In genomic region chr3:11643212-11644087, GRCh38 we compare ENCODE assay signal across 1 cellular context.
TF ChIP-seq lines count a peak whose summit lies in the region.

TSS of gene VGLL4 (minus strand) at chr3:11643915. CDS start at chr3:11643518, 397 bp downstream.

TF ChIP-seq in K562, 482 proteins besides CTCF, POLR2A, EP300 and RAD21 (continued from another document and continues in another):
- no peak for TF ChIP-seq FOS (IDR thresholded peaks at IDR 0.05; ENCODE audit: extremely low read depth, insufficient read length)
- TF ChIP-seq, protein P1, sequence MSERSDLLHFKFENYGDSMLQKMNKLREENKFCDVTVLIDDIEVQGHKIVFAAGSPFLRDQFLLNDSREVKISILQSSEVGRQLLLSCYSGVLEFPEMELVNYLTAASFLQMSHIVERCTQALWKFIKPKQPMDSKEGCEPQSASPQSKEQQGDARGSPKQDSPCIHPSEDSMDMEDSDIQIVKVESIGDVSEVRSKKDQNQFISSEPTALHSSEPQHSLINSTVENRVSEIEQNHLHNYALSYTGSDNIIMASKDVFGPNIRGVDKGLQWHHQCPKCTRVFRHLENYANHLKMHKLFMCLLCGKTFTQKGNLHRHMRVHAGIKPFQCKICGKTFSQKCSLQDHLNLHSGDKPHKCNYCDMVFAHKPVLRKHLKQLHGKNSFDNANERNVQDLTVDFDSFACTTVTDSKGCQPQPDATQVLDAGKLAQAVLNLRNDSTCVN (CRISPR knock-in tag; IDR thresholded peaks at IDR 0.05): no peak
- TF ChIP-seq ZBTB5 (IDR thresholded peaks at IDR 0.05): no peak
- no peak for TF ChIP-seq ZBED1 (IDR thresholded peaks at IDR 0.05)
- 0 out of 2 replicates have a peak, but pooled peaks have one; percentile 42 for TF ChIP-seq ZNF197 (CRISPR knock-in tag; IDR thresholded peaks at IDR 0.05; ENCODE audit: low read depth)
- no peak for TF ChIP-seq PRPF4 (IDR thresholded peaks at IDR 0.05; ENCODE audit: insufficient read depth, low read depth, low read length, poor library complexity, severe bottlenecking)
- no peak for TF ChIP-seq TCF3 (CRISPR knock-in tag; IDR thresholded peaks at IDR 0.05)
- TF ChIP-seq NFATC3 (IDR thresholded peaks at IDR 0.05): no peak
- TF ChIP-seq TFE3 (CRISPR knock-in tag; IDR thresholded peaks at IDR 0.05): no peak
- TF ChIP-seq, protein P2, sequence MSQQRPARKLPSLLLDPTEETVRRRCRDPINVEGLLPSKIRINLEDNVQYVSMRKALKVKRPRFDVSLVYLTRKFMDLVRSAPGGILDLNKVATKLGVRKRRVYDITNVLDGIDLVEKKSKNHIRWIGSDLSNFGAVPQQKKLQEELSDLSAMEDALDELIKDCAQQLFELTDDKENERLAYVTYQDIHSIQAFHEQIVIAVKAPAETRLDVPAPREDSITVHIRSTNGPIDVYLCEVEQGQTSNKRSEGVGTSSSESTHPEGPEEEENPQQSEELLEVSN (IDR thresholded peaks at IDR 0.05; ENCODE audit: borderline replicate concordance in 1 of 2, extremely low read depth in 1 of 2, insufficient read depth in 1 of 2, insufficient read length in 1 of 2, low read depth in 1 of 2, low read length in 1 of 2, poor library complexity in 1 of 2, severe bottlenecking in 1 of 2): peak; percentile 56 to 76
- no peak for TF ChIP-seq TCF7L2 (IDR thresholded peaks at IDR 0.05; ENCODE audit: low read depth, low read length)
- no peak for TF ChIP-seq RBM17 (IDR thresholded peaks at IDR 0.05; ENCODE audit: borderline replicate concordance, low read depth, low read length)
- TF ChIP-seq ZNF316 (IDR thresholded peaks at IDR 0.05): no peak
- no peak for TF ChIP-seq TGIF2 (CRISPR knock-in tag; IDR thresholded peaks at IDR 0.05)
- no peak; the same call in none of the 2 replicates for TF ChIP-seq GABPA (tag; conservative IDR thresholded peaks at IDR 0.05; ENCODE audit: low read depth)
- TF ChIP-seq EHMT2 (IDR thresholded peaks at IDR 0.05): no peak
- no peak for TF ChIP-seq ARID2 (IDR thresholded peaks at IDR 0.05)
- 0 out of 2 replicates have a peak, but pooled peaks have one; percentile 18 for TF ChIP-seq DPF2 (IDR thresholded peaks at IDR 0.05)
- no peak for TF ChIP-seq CBFA2T3 (IDR thresholded peaks at IDR 0.05)
- no peak for TF ChIP-seq TARDBP (IDR thresholded peaks at IDR 0.05)
- no peak for TF ChIP-seq BMI1 (IDR thresholded peaks at IDR 0.05; ENCODE audit: low read length)
- TF ChIP-seq, protein P3, sequence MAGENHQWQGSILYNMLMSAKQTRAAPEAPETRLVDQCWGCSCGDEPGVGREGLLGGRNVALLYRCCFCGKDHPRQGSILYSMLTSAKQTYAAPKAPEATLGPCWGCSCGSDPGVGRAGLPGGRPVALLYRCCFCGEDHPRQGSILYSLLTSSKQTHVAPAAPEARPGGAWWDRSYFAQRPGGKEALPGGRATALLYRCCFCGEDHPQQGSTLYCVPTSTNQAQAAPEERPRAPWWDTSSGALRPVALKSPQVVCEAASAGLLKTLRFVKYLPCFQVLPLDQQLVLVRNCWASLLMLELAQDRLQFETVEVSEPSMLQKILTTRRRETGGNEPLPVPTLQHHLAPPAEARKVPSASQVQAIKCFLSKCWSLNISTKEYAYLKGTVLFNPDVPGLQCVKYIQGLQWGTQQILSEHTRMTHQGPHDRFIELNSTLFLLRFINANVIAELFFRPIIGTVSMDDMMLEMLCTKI (IDR thresholded peaks at IDR 0.05; ENCODE audit: partially characterized antibody): no peak
- TF ChIP-seq KAT7 (CRISPR knock-in tag; IDR thresholded peaks at IDR 0.05; ENCODE audit: borderline replicate concordance): 0 out of 2 replicates have a peak, but pooled peaks have one; percentile 51
- no peak for TF ChIP-seq BRF1 (IDR thresholded peaks at IDR 0.05; ENCODE audit: borderline replicate concordance, extremely low read depth, insufficient read length)
- no peak for TF ChIP-seq RERE (CRISPR knock-in tag; IDR thresholded peaks at IDR 0.05; ENCODE audit: borderline replicate concordance)
- 0 out of 2 replicates have a peak, but pooled peaks have one; percentile 19 for TF ChIP-seq CC2D1A (IDR thresholded peaks at IDR 0.05)
- TF ChIP-seq CSDE1 (IDR thresholded peaks at IDR 0.05): no peak
- TF ChIP-seq, protein P4, sequence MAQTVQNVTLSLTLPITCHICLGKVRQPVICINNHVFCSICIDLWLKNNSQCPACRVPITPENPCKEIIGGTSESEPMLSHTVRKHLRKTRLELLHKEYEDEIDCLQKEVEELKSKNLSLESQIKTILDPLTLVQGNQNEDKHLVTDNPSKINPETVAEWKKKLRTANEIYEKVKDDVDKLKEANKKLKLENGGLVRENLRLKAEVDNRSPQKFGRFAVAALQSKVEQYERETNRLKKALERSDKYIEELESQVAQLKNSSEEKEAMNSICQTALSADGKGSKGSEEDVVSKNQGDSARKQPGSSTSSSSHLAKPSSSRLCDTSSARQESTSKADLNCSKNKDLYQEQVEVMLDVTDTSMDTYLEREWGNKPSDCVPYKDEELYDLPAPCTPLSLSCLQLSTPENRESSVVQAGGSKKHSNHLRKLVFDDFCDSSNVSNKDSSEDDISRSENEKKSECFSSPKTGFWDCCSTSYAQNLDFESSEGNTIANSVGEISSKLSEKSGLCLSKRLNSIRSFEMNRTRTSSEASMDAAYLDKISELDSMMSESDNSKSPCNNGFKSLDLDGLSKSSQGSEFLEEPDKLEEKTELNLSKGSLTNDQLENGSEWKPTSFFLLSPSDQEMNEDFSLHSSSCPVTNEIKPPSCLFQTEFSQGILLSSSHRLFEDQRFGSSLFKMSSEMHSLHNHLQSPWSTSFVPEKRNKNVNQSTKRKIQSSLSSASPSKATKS (CRISPR knock-in tag; IDR thresholded peaks at IDR 0.05): no peak
- no peak for TF ChIP-seq SNRNP70 (optimal IDR thresholded peaks at IDR 0.05; ENCODE audit: low read depth, low read length)
- TF ChIP-seq ZNF583 (CRISPR knock-in tag; IDR thresholded peaks at IDR 0.05): no peak
- no peak for TF ChIP-seq ZNF24 (IDR thresholded peaks at IDR 0.05)
- TF ChIP-seq, protein P5, sequence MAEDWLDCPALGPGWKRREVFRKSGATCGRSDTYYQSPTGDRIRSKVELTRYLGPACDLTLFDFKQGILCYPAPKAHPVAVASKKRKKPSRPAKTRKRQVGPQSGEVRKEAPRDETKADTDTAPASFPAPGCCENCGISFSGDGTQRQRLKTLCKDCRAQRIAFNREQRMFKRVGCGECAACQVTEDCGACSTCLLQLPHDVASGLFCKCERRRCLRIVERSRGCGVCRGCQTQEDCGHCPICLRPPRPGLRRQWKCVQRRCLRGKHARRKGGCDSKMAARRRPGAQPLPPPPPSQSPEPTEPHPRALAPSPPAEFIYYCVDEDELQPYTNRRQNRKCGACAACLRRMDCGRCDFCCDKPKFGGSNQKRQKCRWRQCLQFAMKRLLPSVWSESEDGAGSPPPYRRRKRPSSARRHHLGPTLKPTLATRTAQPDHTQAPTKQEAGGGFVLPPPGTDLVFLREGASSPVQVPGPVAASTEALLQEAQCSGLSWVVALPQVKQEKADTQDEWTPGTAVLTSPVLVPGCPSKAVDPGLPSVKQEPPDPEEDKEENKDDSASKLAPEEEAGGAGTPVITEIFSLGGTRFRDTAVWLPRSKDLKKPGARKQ (CRISPR knock-in tag; IDR thresholded peaks at IDR 0.05): no peak
- no peak for TF ChIP-seq ZNF830 (CRISPR knock-in tag; IDR thresholded peaks at IDR 0.05)
- peak; percentile 70; the same call in 1 of the 2 replicates for TF ChIP-seq NFRKB (IDR thresholded peaks at IDR 0.05; ENCODE audit: low read depth)
- no peak for TF ChIP-seq HNRNPH1 (optimal IDR thresholded peaks at IDR 0.05; ENCODE audit: low read depth, low read length)
